Comparison of ENCODE assay signal across 1 cellular context in genomic region chr7:17690030-17690429, GRCh38.
TF ChIP-seq lines count a peak whose summit lies in the region.

No MANE protein-coding gene starts in this region.

TF ChIP-seq in HepG2, 621 proteins besides CTCF, POLR2A, EP300 and RAD21 (continued from another document):
- no peak for TF ChIP-seq PAXIP1 (CRISPR knock-in tag; conservative IDR thresholded peaks at IDR 0.05)
- TF ChIP-seq ZNF550 (CRISPR knock-in tag; IDR thresholded peaks at IDR 0.05; ENCODE audit: borderline replicate concordance), result no peak
- 0 out of 2 replicates have a peak, but pooled peaks have one; percentile 31 for TF ChIP-seq FOSL2 (CRISPR knock-in tag; IDR thresholded peaks at IDR 0.05)
- no peak for TF ChIP-seq KAT8 (CRISPR knock-in tag; IDR thresholded peaks at IDR 0.05)
- no peak for TF ChIP-seq ZNF709 (CRISPR knock-in tag; IDR thresholded peaks at IDR 0.05)
- no peak for TF ChIP-seq NRL (CRISPR knock-in tag; IDR thresholded peaks at IDR 0.05; ENCODE audit: borderline replicate concordance)
